ENCODE assay signal across 9 cellular contexts in the genomic region with DNA sequence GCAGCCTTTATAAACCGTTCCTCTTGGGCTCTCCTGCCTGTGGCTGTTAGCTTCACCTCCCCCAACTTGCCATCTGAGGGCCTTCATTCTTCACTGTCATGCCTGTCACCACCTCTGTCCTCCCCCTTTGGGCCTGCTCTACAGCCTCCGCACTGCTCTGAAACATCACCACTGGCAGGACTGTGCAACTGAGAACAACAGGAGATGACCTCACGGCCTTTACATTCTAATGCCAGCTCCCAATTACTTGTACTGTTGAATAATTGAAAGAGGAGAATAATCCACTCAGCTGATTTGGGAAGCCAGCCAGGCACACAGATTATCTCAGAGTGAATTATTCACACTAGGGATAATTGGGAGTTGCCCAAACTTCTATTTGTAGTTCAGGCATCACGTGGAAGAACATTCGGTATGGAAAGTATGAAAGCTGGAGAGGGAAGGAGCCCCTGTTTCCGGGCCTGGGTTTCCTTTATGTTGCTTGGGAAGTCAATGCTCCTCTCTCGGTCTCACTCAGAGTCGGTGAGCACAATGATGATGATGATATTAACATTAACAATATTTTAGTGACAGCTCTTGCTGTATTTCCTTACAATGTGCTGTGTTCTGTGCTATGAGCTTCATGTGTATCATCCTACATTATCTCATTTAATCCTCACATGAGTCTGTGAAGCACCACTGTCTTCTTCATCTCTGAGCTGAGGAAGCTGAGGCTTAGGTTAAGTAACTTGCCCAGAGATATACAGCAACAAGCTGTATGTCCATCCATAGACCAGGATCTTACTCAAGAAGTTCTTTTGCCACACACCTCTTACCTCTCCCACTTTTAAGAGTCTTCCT.
A peak's percentile ranks its signal among the peaks of the same experiment; 100 is the strongest.
DNase-seq lines count a peak whose midpoint lies in the region; ATAC-seq, FAIRE-seq and TF ChIP-seq lines count a peak whose summit lies in the region.
"Had no signal": no experiment of that assay in that cellular context is flagged by ENCODE, and none has a peak within 500 bp of the region (broad histone marks: within the 10 kb centered on the region; RNA-seq: fewer than 3 reads in every experiment).

No MANE protein-coding gene starts in this region.

- no peak overlapping the region for H2BK15ac ChIP-seq in neuronal stem cell (ENCODE audit: low read length)

- H3K9me3 ChIP-seq in liver (ENCODE audit: control insufficient read depth in 4 of 4, low read length in 3 of 4) (no peaks in the 10 kb centered on the region), HepG2 (ENCODE audit: low read length) (no peaks in the 10 kb centered on the region), neuronal stem cell (replicated peaks in 1 of 2; ENCODE audit: control insufficient read depth in 2 of 2, insufficient read depth in 1 of 2, low read depth in 1 of 2, low read length in 2 of 2) (no peaks in the 10 kb centered on the region)

- TF ChIP-seq CTCF in liver (IDR thresholded peaks at IDR 0.05; ENCODE audit: low read depth, low read length, missing input control): no peak
- no peak for TF ChIP-seq CTCF in HepG2 (CRISPR knock-in tag; IDR thresholded peaks at IDR 0.05)
- no peak for TF ChIP-seq CTCF in fibroblast of villous mesenchyme (IDR thresholded peaks at IDR 0.05; ENCODE audit: insufficient read depth, low read depth, low read length)

- no peak overlapping the region for H2AFZ ChIP-seq in HepG2 (ENCODE audit: low read length)
- H2AFZ ChIP-seq in neuronal stem cell (ENCODE audit: low read length): no peak overlapping the region

- DNase-seq in HepG2 (ENCODE audit: low spot score) (no peak), fibroblast of villous mesenchyme (ENCODE audit: low read depth) (peak; percentile 33), neuronal stem cell (ENCODE audit: low spot score) (no peak), HuH-7 (ENCODE audit: low spot score) (no peak), NCI-H1694 treated with DMSO at 0.1 percent for 48 hours (lab: John Stamatoyannopoulos, UW) (no peak), NCI-H1092 treated with DMSO at 0.1 percent for 48 hours (lab: John Stamatoyannopoulos, UW) (no peak)
- DNase-seq in activated CD4-positive, CD25-positive, alpha-beta regulatory T cell treated with anti-CD3 and anti-CD28 coated beads, Interleukin-2, amount 50 U/mL, for 72 hours: no peak
- DNase-seq: activated CD4-positive, alpha-beta T cell treated with anti-CD3 and anti-CD28 coated beads for 48 hours had no signal

- H2BK120ac ChIP-seq in neuronal stem cell (ENCODE audit: low read depth, low read length): no peak overlapping the region

- H3K27me3 ChIP-seq in liver (ENCODE audit: control insufficient read depth in 4 of 4, insufficient read depth in 4 of 4, low read length in 3 of 4) (no peaks in the 10 kb centered on the region), HepG2 (ENCODE audit: control insufficient read depth in 1 of 2, insufficient read depth in 2 of 2, low read length in 2 of 2) (no peaks in the 10 kb centered on the region), neuronal stem cell (ENCODE audit: control insufficient read depth in 3 of 3, insufficient read depth in 3 of 3, low read depth in 1 of 3, low read length in 3 of 3) (no peaks in the 10 kb centered on the region)

- H3K23ac ChIP-seq in neuronal stem cell (ENCODE audit: low read depth, low read length, poor library complexity): no peak overlapping the region

- TF ChIP-seq EP300 in HepG2 (IDR thresholded peaks at IDR 0.05; ENCODE audit: low read depth in 2 of 2, low read length in 2 of 2) (no peak), HepG2 (CRISPR knock-in tag; IDR thresholded peaks at IDR 0.05; ENCODE audit: borderline replicate concordance) (no peak)

- FAIRE-seq in HepG2 (lab: Jason Lieb, UNC): no peak

- H3K79me1 ChIP-seq in neuronal stem cell (ENCODE audit: low read depth, low read length): no peaks in the 10 kb centered on the region

- peak overlapping the region; percentile 24 to 31 for H3K27ac ChIP-seq in liver (ENCODE audit: low read depth in 1 of 2, low read length in 2 of 2)
- H3K27ac ChIP-seq in HepG2 (ENCODE audit: extremely low read length, insufficient read depth, low read length): no peak overlapping the region
- H3K27ac ChIP-seq in neuronal stem cell (replicated peaks; ENCODE audit: low read length): peak overlapping the region; percentile 6

- no peak overlapping the region for H3K4ac ChIP-seq in neuronal stem cell (ENCODE audit: low read length)

- H3K18ac ChIP-seq in neuronal stem cell (ENCODE audit: low read length): no peak overlapping the region

- H3K4me2 ChIP-seq in HepG2 (ENCODE audit: low read depth, low read length): no peak overlapping the region
- no peak overlapping the region for H3K4me2 ChIP-seq in neuronal stem cell (ENCODE audit: insufficient read depth, low read length, poor library complexity, severe bottlenecking)

- no peaks in the 10 kb centered on the region for H3K4me1 ChIP-seq in liver (ENCODE audit: control insufficient read depth in 4 of 4, insufficient read depth in 4 of 4, low read length in 3 of 4)
- peaks cover 13% of the 10 kb centered on the region for H3K4me1 ChIP-seq in HepG2 (ENCODE audit: insufficient read depth, low read length)
- peaks cover 16 to 23% of the 10 kb centered on the region in 2 donors for H3K4me1 ChIP-seq in neuronal stem cell (ENCODE audit: control insufficient read depth in 2 of 2, insufficient read depth in 1 of 2, low read depth in 1 of 2, low read length in 2 of 2)

- CTCF ChIA-PET in HepG2 (lab: Yijun Ruan, JAX; ENCODE audit: low intra/inter-chr PET ratio, low total read pairs): no interaction called here

- no peak overlapping the region for H3K4me3 ChIP-seq in liver (ENCODE audit: low read depth in 1 of 3, low read length in 3 of 3)
- no peak overlapping the region for H3K4me3 ChIP-seq in HepG2 (replicated peaks in 1 of 3; ENCODE audit: insufficient read depth in 1 of 3, low read depth in 2 of 3, low read length in 3 of 3)
- no peak overlapping the region for H3K4me3 ChIP-seq in fibroblast of villous mesenchyme (ENCODE audit: low read depth, low read length)
- no peak overlapping the region for H3K4me3 ChIP-seq in neuronal stem cell (ENCODE audit: low read length in 2 of 2)

- intact Hi-C loops in HepG2 (cut with micrococcal nuclease; ENCODE audit: unreplicated experiment): no loop called here

- no peaks in the 10 kb centered on the region for H3K79me2 ChIP-seq in HepG2 (ENCODE audit: insufficient read depth, low read length)

- H2AK5ac ChIP-seq in neuronal stem cell (ENCODE audit: low read depth, low read length): no peak overlapping the region

- no peak overlapping the region for H4K8ac ChIP-seq in neuronal stem cell (ENCODE audit: low read depth, low read length)

- no TSS peak for BruUV-seq in HepG2 (replicated peaks; lab: Mats Ljungman, UMichigan)

- no peak overlapping the region for H2BK12ac ChIP-seq in neuronal stem cell (ENCODE audit: low read length)

- no peak overlapping the region for H3K14ac ChIP-seq in neuronal stem cell (ENCODE audit: low read length)

- H3K36me3 ChIP-seq in liver (ENCODE audit: control insufficient read depth in 4 of 4, insufficient read depth in 3 of 4, low read depth in 1 of 4, low read length in 3 of 4) (no peaks in the 10 kb centered on the region), HepG2 (replicated peaks in 1 of 2; ENCODE audit: control insufficient read depth in 1 of 2, insufficient read depth in 2 of 2, low read length in 2 of 2) (no peaks in the 10 kb centered on the region), neuronal stem cell (replicated peaks in 1 of 2; ENCODE audit: control insufficient read depth in 2 of 2, insufficient read depth in 2 of 2, low read length in 2 of 2) (peaks cover 0 to 2% of the 10 kb centered on the region in 2 donors)

- no peaks in the 10 kb centered on the region for H4K20me1 ChIP-seq in HepG2 (ENCODE audit: insufficient read depth, low read length)

- TF ChIP-seq RAD21 in liver (IDR thresholded peaks at IDR 0.05) (peak in 1 of 2 donors; percentile 4), HepG2 (CRISPR knock-in tag; IDR thresholded peaks at IDR 0.05) (no peak)

- H3K9ac ChIP-seq in liver (ENCODE audit: low read depth in 1 of 2, low read length in 2 of 2) (no peak overlapping the region), HepG2 (ENCODE audit: insufficient read depth, low read depth, low read length) (no peak overlapping the region), neuronal stem cell (ENCODE audit: low read depth, low read length, poor library complexity) (no peak overlapping the region)

- WGBS in liver: 77% methylated on average over 8 of the region's 8 CpGs
- 91% methylated on average over 8 of the region's 8 CpGs for WGBS in HepG2 (ENCODE audit: low lambda C conversion rate)
- no CpG with 5 or more reads among the region's 8 CpGs for WGBS in neuronal stem cell (ENCODE audit: extremely low coverage in 2 of 2, insufficient read length in 2 of 2, insufficient replicate concordance in 1 of 2), 2 donors

- no peak overlapping the region for H4K91ac ChIP-seq in neuronal stem cell (ENCODE audit: low read depth, low read length, poor library complexity)

- TF ChIP-seq POLR2A in HepG2 (IDR thresholded peaks at IDR 0.05; ENCODE audit: insufficient read depth in 1 of 2, low read depth in 2 of 2, low read length in 2 of 2): no peak

- H2BK5ac ChIP-seq in neuronal stem cell (ENCODE audit: low read length): no peak overlapping the region

- in situ Hi-C loops in HepG2 (cut with HindIII; ENCODE audit: extremely low pct_ligation_motif_present, low pct_unique_long_range_greater_than_20kb): loop anchor here (25.0 kb wide), 1 partner anchor 288 kb away; no protein-coding TSS in a partner anchor

- POLR2A ChIA-PET in HepG2 (lab: Yijun Ruan, JAX): interaction anchor here (0.7 to 0.9 kb wide), 2 partner anchors 12 to 13 kb away, joined by 3 read pairs; no protein-coding TSS in a partner anchor

- ATAC-seq in HepG2: no peak

TF ChIP-seq in HepG2, 621 proteins besides CTCF, POLR2A, EP300 and RAD21 (continues in another document):
- TF ChIP-seq ZNF232 (CRISPR knock-in tag; IDR thresholded peaks at IDR 0.05; ENCODE audit: borderline replicate concordance): no peak
- TF ChIP-seq, protein P1, sequence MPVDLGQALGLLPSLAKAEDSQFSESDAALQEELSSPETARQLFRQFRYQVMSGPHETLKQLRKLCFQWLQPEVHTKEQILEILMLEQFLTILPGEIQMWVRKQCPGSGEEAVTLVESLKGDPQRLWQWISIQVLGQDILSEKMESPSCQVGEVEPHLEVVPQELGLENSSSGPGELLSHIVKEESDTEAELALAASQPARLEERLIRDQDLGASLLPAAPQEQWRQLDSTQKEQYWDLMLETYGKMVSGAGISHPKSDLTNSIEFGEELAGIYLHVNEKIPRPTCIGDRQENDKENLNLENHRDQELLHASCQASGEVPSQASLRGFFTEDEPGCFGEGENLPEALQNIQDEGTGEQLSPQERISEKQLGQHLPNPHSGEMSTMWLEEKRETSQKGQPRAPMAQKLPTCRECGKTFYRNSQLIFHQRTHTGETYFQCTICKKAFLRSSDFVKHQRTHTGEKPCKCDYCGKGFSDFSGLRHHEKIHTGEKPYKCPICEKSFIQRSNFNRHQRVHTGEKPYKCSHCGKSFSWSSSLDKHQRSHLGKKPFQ (CRISPR knock-in tag; IDR thresholded peaks at IDR 0.05; ENCODE audit: insufficient replicate concordance): no peak
- TF ChIP-seq, protein P2, sequence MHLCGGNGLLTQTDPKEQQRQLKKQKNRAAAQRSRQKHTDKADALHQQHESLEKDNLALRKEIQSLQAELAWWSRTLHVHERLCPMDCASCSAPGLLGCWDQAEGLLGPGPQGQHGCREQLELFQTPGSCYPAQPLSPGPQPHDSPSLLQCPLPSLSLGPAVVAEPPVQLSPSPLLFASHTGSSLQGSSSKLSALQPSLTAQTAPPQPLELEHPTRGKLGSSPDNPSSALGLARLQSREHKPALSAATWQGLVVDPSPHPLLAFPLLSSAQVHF (CRISPR knock-in tag; IDR thresholded peaks at IDR 0.05): no peak
